ENCODE assay signal across 7 cellular contexts in genomic region chr4:21363701-21364100, GRCh38.
"Had no signal": no experiment of that assay in that cellular context is flagged by ENCODE, and none has a peak within 500 bp of the region (broad histone marks: within the 10 kb centered on the region; RNA-seq: fewer than 3 reads in every experiment).

No MANE protein-coding gene starts in this region.

- H3K27me3 Mint-ChIP-seq: IgD-negative memory B cell had no signal

- H3K27ac Mint-ChIP-seq: GM23338, H9, IgD-negative memory B cell had no signal

- H3K27ac ChIP-seq: HL-60 had no signal

- H3K4me3 ChIP-seq: GM23338 had no signal

- H3K9me3 Mint-ChIP-seq: GM23338, H9 had no signal

- H3K4me2 ChIP-seq: GM23338 had no signal

- DNase-seq: H9, HCEC 1CT, KBM-7 had no signal

- ATAC-seq: GM23338, HepG2 had no signal

- H3K4me3 Mint-ChIP-seq: GM23338, H9, IgD-negative memory B cell had no signal

- H3K36me3 Mint-ChIP-seq: IgD-negative memory B cell had no signal
